In genomic region chr3:19937459-19938362, GRCh38 we compare ENCODE assay signal across 13 cellular contexts. TPM values are rescaled to one million over a fixed set of nuclear protein-coding genes. Genes with fewer than 3 reads are reported as not detected.
DNase-seq lines count a peak whose midpoint lies in the region; ATAC-seq and TF ChIP-seq lines count a peak whose summit lies in the region.
"Had no signal": no experiment of that assay in that cellular context is flagged by ENCODE, and none has a peak within 500 bp of the region (broad histone marks: within the 10 kb centered on the region; RNA-seq: fewer than 3 reads in every experiment).

No MANE protein-coding gene starts in this region.

- H2AFZ ChIP-seq in SK-N-SH (ENCODE audit: low read depth): peak overlapping the region; percentile 53; the same call in 1 of the 2 replicates
- no peak overlapping the region for H2AFZ ChIP-seq in PC-3 (ENCODE audit: low read length)

- no peaks in the 10 kb centered on the region for H3K79me2 ChIP-seq in SK-N-SH (ENCODE audit: insufficient read depth)
- no peaks in the 10 kb centered on the region for H3K79me2 ChIP-seq in PC-3 (ENCODE audit: low read length)

- H3K9me3 Mint-ChIP-seq in progenitor cell of endocrine pancreas (ENCODE audit: low read depth): peaks cover 7% of the 10 kb centered on the region

- H3K27me3 ChIP-seq in SK-N-SH (ENCODE audit: insufficient read depth): no peaks in the 10 kb centered on the region
- H3K27me3 ChIP-seq in PC-3 (ENCODE audit: low read length): no peaks in the 10 kb centered on the region

- H3K4me3 Mint-ChIP-seq in progenitor cell of endocrine pancreas (ENCODE audit: low read depth): no peak overlapping the region

- POLR2A ChIA-PET in SK-N-SH (lab: Yijun Ruan, JAX): no interaction called here
- POLR2A ChIA-PET in PC-3 (lab: Charles Lee; ENCODE audit: unreplicated experiment): no interaction called here

- CTCF ChIA-PET in SK-N-SH (lab: Yijun Ruan, JAX) (no interaction called here), PC-3 (lab: Charles Lee) (no interaction called here)

- H3K36me3 ChIP-seq in SK-N-SH (replicated peaks in 1 of 2; ENCODE audit: control insufficient read depth in 1 of 2, insufficient read depth in 2 of 2, low read length in 1 of 2) (no peaks in the 10 kb centered on the region), PC-3 (ENCODE audit: low read depth, low read length) (no peaks in the 10 kb centered on the region)

- no peak overlapping the region for H3K9ac ChIP-seq in SK-N-SH
- H3K9ac ChIP-seq in PC-3 (ENCODE audit: low read length): no peak overlapping the region

- TF ChIP-seq CTCF in SK-N-SH (IDR thresholded peaks at IDR 0.05) (no peak), PC-3 (conservative IDR thresholded peaks at IDR 0.05; ENCODE audit: low read depth, low read length) (no peak), progenitor cell of endocrine pancreas (IDR thresholded peaks at IDR 0.05; ENCODE audit: unreplicated experiment) (no peak)

- intact Hi-C loops in PC-3 (cut with micrococcal nuclease): no loop called here

- TF ChIP-seq RAD21 in SK-N-SH (IDR thresholded peaks at IDR 0.05; ENCODE audit: low read length): no peak

- peaks cover 5% of the 10 kb centered on the region for H3K4me1 Mint-ChIP-seq in progenitor cell of endocrine pancreas (ENCODE audit: low read depth)

- DNase-seq in SK-N-SH (no peak), PC-3 (peak; percentile 34), astrocyte of the hippocampus (ENCODE audit: low read depth, low spot score) (peak; percentile 64), progenitor cell of endocrine pancreas (ENCODE audit: low spot score, unreplicated experiment) (no peak), KG1 (lab: John Stamatoyannopoulos, UW) (no peak), SKM-1 (lab: John Stamatoyannopoulos, UW; ENCODE audit: unreplicated experiment) (no peak), retina (no peak)
- DNase-seq: 8988T; activated effector memory CD4-positive, alpha-beta T cell treated with Interleukin-2 at 50 U/mL for 16 hours; COR-L47; MV-4-11; NCI-H446 treated with DMSO at 0.1 percent for 48 hours had no signal

- BruUV-seq in PC-3 (replicated peaks; lab: Mats Ljungman, UMichigan): no TSS peak

- H3K4me3 ChIP-seq in SK-N-SH (ENCODE audit: low read depth in 2 of 2, low read length in 1 of 2) (no peak overlapping the region), PC-3 (ENCODE audit: low read length) (no peak overlapping the region)

- H3F3A ChIP-seq in SK-N-SH (replicated peaks; ENCODE audit: insufficient read depth) (no peaks in the 10 kb centered on the region), PC-3 (ENCODE audit: low read length, unreplicated experiment) (no peaks in the 10 kb centered on the region)

- peak overlapping the region; percentile 74 for H3K27ac Mint-ChIP-seq in progenitor cell of endocrine pancreas

- no peaks in the 10 kb centered on the region for H3K9me3 ChIP-seq in SK-N-SH
- no peaks in the 10 kb centered on the region for H3K9me3 ChIP-seq in PC-3 (ENCODE audit: low read length)

- no peak for TF ChIP-seq EP300 in SK-N-SH (IDR thresholded peaks at IDR 0.05; ENCODE audit: borderline replicate concordance in 1 of 2, low read depth in 1 of 2, low read length in 1 of 2)

- H4K20me1 ChIP-seq in SK-N-SH (ENCODE audit: insufficient read depth) (no peaks in the 10 kb centered on the region), PC-3 (ENCODE audit: low read length) (no peaks in the 10 kb centered on the region)

- H3K4me2 ChIP-seq in SK-N-SH (no peak overlapping the region), PC-3 (ENCODE audit: low read length) (no peak overlapping the region)

- no peak for ATAC-seq in SK-N-SH treated with all-trans-retinoic acid at 6 μM for 48 hours
- ATAC-seq in PC-3: peak; percentile 51

- H3K27ac ChIP-seq in SK-N-SH (ENCODE audit: low read depth in 2 of 2, low read length in 1 of 2) (no peak overlapping the region; a peak in 1 of 4 replicates), PC-3 (ENCODE audit: low read length) (no peak overlapping the region)

- 52% methylated on average over 8 of the region's 8 CpGs for WGBS in SK-N-SH (ENCODE audit: low lambda C conversion rate)

- H3K36me3 Mint-ChIP-seq in progenitor cell of endocrine pancreas (ENCODE audit: insufficient read depth): no peaks in the 10 kb centered on the region

- H3K9me2 ChIP-seq in SK-N-SH (no peaks in the 10 kb centered on the region), PC-3 (replicated peaks; ENCODE audit: low read length) (no peaks in the 10 kb centered on the region)

- no peaks in the 10 kb centered on the region for H3K27me3 Mint-ChIP-seq in progenitor cell of endocrine pancreas

- H3K4me1 ChIP-seq in SK-N-SH (ENCODE audit: control insufficient read depth in 1 of 2, insufficient read depth in 2 of 2, low read depth in 1 of 2, low read length in 1 of 2): no peaks in the 10 kb centered on the region; a peak in 1 of 4 replicates
- H3K4me1 ChIP-seq in PC-3 (ENCODE audit: insufficient read depth, low read length): no peaks in the 10 kb centered on the region

TF ChIP-seq in SK-N-SH, 30 proteins besides CTCF, POLR2A, EP300 and RAD21:
- TF ChIP-seq JUND (IDR thresholded peaks at IDR 0.05) (no peak), TCF12 (IDR thresholded peaks at IDR 0.05) (no peak), FOSL2 (IDR thresholded peaks at IDR 0.05; ENCODE audit: borderline replicate concordance, low read depth) (0 out of 2 replicates have a peak, but pooled peaks have one; percentile 14)

TF ChIP-seq in SK-N-SH treated with all-trans-retinoic acid at 6 μM for 48 hours, 23 proteins besides CTCF, POLR2A, EP300 and RAD21:
- no peak for TF ChIP-seq ZNF8 (CRISPR knock-in tag; IDR thresholded peaks at IDR 0.05)
- no peak for TF ChIP-seq ZNF70 (CRISPR knock-in tag; IDR thresholded peaks at IDR 0.05)
- no peak for TF ChIP-seq ZNF565 (CRISPR knock-in tag; conservative IDR thresholded peaks at IDR 0.05; ENCODE audit: low read depth)
- no peak for TF ChIP-seq CREB5 (CRISPR knock-in tag; IDR thresholded peaks at IDR 0.05; ENCODE audit: low read depth)
- TF ChIP-seq TCF4 (CRISPR knock-in tag; IDR thresholded peaks at IDR 0.05; ENCODE audit: borderline replicate concordance): no peak

RNA-seq across cellular contexts. Expression of gene EFHB, which starts 3.7 kb away (rescaled TPM):
- 0.50 and 0.58 TPM in 2 replicates for polyA plus RNA-seq in SK-N-SH (2012; rRNA removed)
- polyA plus RNA-seq in SK-N-SH (2012; cell fraction: cytosol; rRNA removed): 0.59 and 0.94 TPM in 2 replicates
- polyA plus RNA-seq in SK-N-SH (2012; cell fraction: nucleus; rRNA removed): 0.87 and 1.4 TPM in 2 replicates
- total RNA-seq in PC-3 (2014; rRNA removed): not detected in 2 replicates
- total RNA-seq in progenitor cell of endocrine pancreas: 1.2 and 1.4 TPM in 2 replicates

RNA-seq across cellular contexts. Expression of gene RAB5A, which starts 9.2 kb away (rescaled TPM):
- 26.9 and 31.0 TPM in 2 replicates for polyA plus RNA-seq in SK-N-SH (2012; rRNA removed)
- 33.6 and 42.5 TPM in 2 replicates for polyA plus RNA-seq in SK-N-SH (2012; cell fraction: cytosol; rRNA removed)
- polyA plus RNA-seq in SK-N-SH (2012; cell fraction: nucleus; rRNA removed): 14.8 and 16.8 TPM in 2 replicates
- total RNA-seq in PC-3 (2014; rRNA removed): 61.3 and 86.8 TPM in 2 replicates
- 58.2 and 59.8 TPM in 2 replicates for total RNA-seq in progenitor cell of endocrine pancreas

Comparison
In these comparisons a context has a peak if more than half of its experiments do, and no peak if none do; other contexts are left out.
1. DNase-seq: peak in PC-3 (single experiment) and astrocyte of the hippocampus (single experiment); none in SK-N-SH (single experiment), progenitor cell of endocrine pancreas (single experiment), KG1 (single experiment), SKM-1 (single experiment) and retina (single experiment).